In genomic region chr12:68106160-68106559, GRCh38 we compare ENCODE assay signal across 17 cellular contexts. TPM values are rescaled to one million over a fixed set of nuclear protein-coding genes. Genes with fewer than 3 reads are reported as not detected.
DNase-seq lines count a peak whose midpoint lies in the region; ATAC-seq and TF ChIP-seq lines count a peak whose summit lies in the region.
"Had no signal": no experiment of that assay in that cellular context is flagged by ENCODE, and none has a peak within 500 bp of the region (broad histone marks: within the 10 kb centered on the region; RNA-seq: fewer than 3 reads in every experiment).

No MANE protein-coding gene starts in this region.

- peaks cover 5 to 15% of the 10 kb centered on the region in 2 experiments for H3K27me3 ChIP-seq in mesenchymal stem cell (ENCODE audit: control insufficient read depth in 1 of 2, insufficient read depth in 1 of 2, low read length in 2 of 2)

- no peak overlapping the region for H3K27ac ChIP-seq in mesenchymal stem cell (ENCODE audit: low read length, poor library complexity, severe bottlenecking)
- H3K27ac ChIP-seq: PC-9 had no signal

- no peak overlapping the region for H3K23ac ChIP-seq in mesenchymal stem cell (ENCODE audit: low read length in 2 of 2)

- ATAC-seq in HG02759 (IDR thresholded peaks at IDR 0.05; ENCODE audit: unreplicated experiment) (no peak), GM21360 (IDR thresholded peaks at IDR 0.05; ENCODE audit: unreplicated experiment) (no peak), sciatic nerve (no peak)

- H3K79me1 ChIP-seq in mesenchymal stem cell (replicated peaks; ENCODE audit: low read length, poor library complexity, severe bottlenecking): no peaks in the 10 kb centered on the region

- H2BK120ac ChIP-seq in mesenchymal stem cell (ENCODE audit: low read depth, low read length): no peak overlapping the region

- no peak overlapping the region for H3K4me2 ChIP-seq in mesenchymal stem cell (ENCODE audit: low read length, poor library complexity, severe bottlenecking)
- H3K4me2 ChIP-seq: PC-9 had no signal

- H2AFZ ChIP-seq in mesenchymal stem cell (ENCODE audit: low read depth, low read length): no peak overlapping the region
- H2AFZ ChIP-seq: PC-9 had no signal

- no peak overlapping the region for H3K4me3 ChIP-seq in cardiac fibroblast (replicated peaks in 1 of 2; ENCODE audit: low read depth in 2 of 2, low read length in 2 of 2)
- no peak overlapping the region for H3K4me3 ChIP-seq in mesenchymal stem cell (ENCODE audit: insufficient read depth in 1 of 2, low read depth in 1 of 2, low read length in 2 of 2)
- H3K4me3 ChIP-seq: PC-9 had no signal

- WGBS in mesenchymal stem cell: 58% methylated on average over 5 of the region's 5 CpGs

- no peak overlapping the region for H3K4ac ChIP-seq in mesenchymal stem cell (ENCODE audit: low read depth in 1 of 2, low read length in 2 of 2)

- H2AK5ac ChIP-seq in mesenchymal stem cell (ENCODE audit: low read length, severe bottlenecking): no peak overlapping the region

- no peak overlapping the region for H2BK15ac ChIP-seq in mesenchymal stem cell (ENCODE audit: low read depth, poor library complexity, severe bottlenecking)

- intact Hi-C loops in sciatic nerve (cut with DNase I): no loop called here

- no peak overlapping the region for H3K9ac ChIP-seq in mesenchymal stem cell (ENCODE audit: low read length)

- no peak overlapping the region for H3K18ac ChIP-seq in mesenchymal stem cell (ENCODE audit: low read depth in 1 of 2, low read length in 2 of 2)

- no peaks in the 10 kb centered on the region for H3K9me3 ChIP-seq in mesenchymal stem cell (ENCODE audit: control insufficient read depth, low read length)

- no peak overlapping the region for H4K91ac ChIP-seq in mesenchymal stem cell (ENCODE audit: low read length)

- H3K14ac ChIP-seq in mesenchymal stem cell (ENCODE audit: low read length in 2 of 2): no peak overlapping the region

- H2BK5ac ChIP-seq in mesenchymal stem cell (ENCODE audit: low read depth, low read length, poor library complexity, severe bottlenecking): no peak overlapping the region

- H4K8ac ChIP-seq in mesenchymal stem cell (ENCODE audit: low read length): no peak overlapping the region

- DNase-seq in CD1c-positive myeloid dendritic cell (ENCODE audit: extremely low spot score): peak; percentile 5
- peak; percentile 93 for DNase-seq in LHCN-M2 (ENCODE audit: low read depth)
- DNase-seq in cardiac fibroblast (ENCODE audit: low read depth in 2 of 2): peak; percentile 18 to 31
- DNase-seq in mesenchymal stem cell: peak; percentile 26
- DNase-seq in NCI-H146 treated with DMSO at 0.1 percent for 48 hours (lab: John Stamatoyannopoulos, UW; ENCODE audit: unreplicated experiment): no peak
- DNase-seq in sciatic nerve (ENCODE audit: low spot score): no peak
- DNase-seq: activated gamma-delta T cell treated with Interleukin-2 at 50 U/mL for 16 hours; NCI-H2171 treated with DMSO at 0.1 percent for 48 hours; stimulated activated CD4-positive, alpha-beta T cell treated with anti-CD3 and anti-CD28 coated beads, Interleukin-4, amount 100 ng/mL, for 24 hours; stimulated activated naive CD4-positive, alpha-beta T cell treated with Interleukin-2 at 50 U/mL for 16 hours; T1000 had no signal

- no peak for TF ChIP-seq CTCF in cardiac fibroblast (IDR thresholded peaks at IDR 0.05; ENCODE audit: low read depth, low read length)

- H3K36me3 ChIP-seq in mesenchymal stem cell (ENCODE audit: control insufficient read depth in 1 of 2, insufficient read depth in 2 of 2, low read depth in 1 of 2, low read length in 2 of 2): no peaks in the 10 kb centered on the region

- no peaks in the 10 kb centered on the region for H3K4me1 ChIP-seq in mesenchymal stem cell (ENCODE audit: control insufficient read depth, insufficient read depth, low read depth, low read length)

- no peak overlapping the region for H2BK12ac ChIP-seq in mesenchymal stem cell (ENCODE audit: low read length in 2 of 2)

RNA-seq across cellular contexts. Expression of gene IFNG, which starts 53.4 kb away (rescaled TPM):
- total RNA-seq in LHCN-M2 (2014; rRNA removed) (not detected in 2 replicates), sciatic nerve (0.40 TPM)
- polyA plus RNA-seq in LHCN-M2 (2012): not detected
- not detected for polyA plus RNA-seq in mesenchymal stem cell (2013, experiment 1 of 2)
- polyA plus RNA-seq in mesenchymal stem cell (2013, experiment 2 of 2): not detected
- total RNA-seq: PC-9, pulmonary artery endothelial cell had no signal
- polyA plus RNA-seq: CD14-positive monocyte, esophagus had no signal

Comparison
In these comparisons a context has a peak if more than half of its experiments do, and no peak if none do; other contexts are left out.
1. DNase-seq: peak in CD1c-positive myeloid dendritic cell (single experiment), LHCN-M2 (single experiment), cardiac fibroblast (2 of 2) and mesenchymal stem cell (single experiment); none in NCI-H146 treated with DMSO at 0.1 percent for 48 hours (single experiment) and sciatic nerve (single experiment).